1 cellular context compared by ENCODE assay signal in the genomic region with DNA sequence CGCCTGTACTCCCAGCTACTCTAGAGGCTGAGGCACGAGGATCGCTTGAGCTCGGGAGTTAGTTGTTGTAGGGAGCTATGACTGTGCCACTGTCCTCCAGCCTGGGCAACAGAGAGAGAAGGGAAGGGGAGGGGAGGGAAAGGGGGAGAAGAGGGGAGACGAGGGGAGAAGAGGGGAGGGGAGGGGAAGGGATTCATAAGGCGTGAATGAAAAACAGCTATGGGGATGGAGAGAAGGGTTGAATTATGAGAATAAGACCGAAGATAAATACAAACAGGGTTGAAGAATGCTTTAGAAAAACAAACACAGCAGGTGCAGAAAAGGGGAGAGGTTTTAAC.
TF ChIP-seq lines count a peak whose summit lies in the region.

No MANE protein-coding gene starts in this region.

TF ChIP-seq in SK-N-SH treated with all-trans-retinoic acid at 6 μM for 48 hours, 23 proteins besides CTCF, POLR2A, EP300 and RAD21 (continued from another document):
- TF ChIP-seq, protein P1, sequence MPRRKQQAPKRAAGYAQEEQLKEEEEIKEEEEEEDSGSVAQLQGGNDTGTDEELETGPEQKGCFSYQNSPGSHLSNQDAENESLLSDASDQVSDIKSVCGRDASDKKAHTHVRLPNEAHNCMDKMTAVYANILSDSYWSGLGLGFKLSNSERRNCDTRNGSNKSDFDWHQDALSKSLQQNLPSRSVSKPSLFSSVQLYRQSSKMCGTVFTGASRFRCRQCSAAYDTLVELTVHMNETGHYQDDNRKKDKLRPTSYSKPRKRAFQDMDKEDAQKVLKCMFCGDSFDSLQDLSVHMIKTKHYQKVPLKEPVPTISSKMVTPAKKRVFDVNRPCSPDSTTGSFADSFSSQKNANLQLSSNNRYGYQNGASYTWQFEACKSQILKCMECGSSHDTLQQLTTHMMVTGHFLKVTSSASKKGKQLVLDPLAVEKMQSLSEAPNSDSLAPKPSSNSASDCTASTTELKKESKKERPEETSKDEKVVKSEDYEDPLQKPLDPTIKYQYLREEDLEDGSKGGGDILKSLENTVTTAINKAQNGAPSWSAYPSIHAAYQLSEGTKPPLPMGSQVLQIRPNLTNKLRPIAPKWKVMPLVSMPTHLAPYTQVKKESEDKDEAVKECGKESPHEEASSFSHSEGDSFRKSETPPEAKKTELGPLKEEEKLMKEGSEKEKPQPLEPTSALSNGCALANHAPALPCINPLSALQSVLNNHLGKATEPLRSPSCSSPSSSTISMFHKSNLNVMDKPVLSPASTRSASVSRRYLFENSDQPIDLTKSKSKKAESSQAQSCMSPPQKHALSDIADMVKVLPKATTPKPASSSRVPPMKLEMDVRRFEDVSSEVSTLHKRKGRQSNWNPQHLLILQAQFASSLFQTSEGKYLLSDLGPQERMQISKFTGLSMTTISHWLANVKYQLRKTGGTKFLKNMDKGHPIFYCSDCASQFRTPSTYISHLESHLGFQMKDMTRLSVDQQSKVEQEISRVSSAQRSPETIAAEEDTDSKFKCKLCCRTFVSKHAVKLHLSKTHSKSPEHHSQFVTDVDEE (CRISPR knock-in tag; IDR thresholded peaks at IDR 0.05), result no peak
TF ChIP-seq in SK-N-SH treated with all-trans-retinoic acid at 6 μM for 48 hours: peak in this region for 0.
